In the genomic region with DNA sequence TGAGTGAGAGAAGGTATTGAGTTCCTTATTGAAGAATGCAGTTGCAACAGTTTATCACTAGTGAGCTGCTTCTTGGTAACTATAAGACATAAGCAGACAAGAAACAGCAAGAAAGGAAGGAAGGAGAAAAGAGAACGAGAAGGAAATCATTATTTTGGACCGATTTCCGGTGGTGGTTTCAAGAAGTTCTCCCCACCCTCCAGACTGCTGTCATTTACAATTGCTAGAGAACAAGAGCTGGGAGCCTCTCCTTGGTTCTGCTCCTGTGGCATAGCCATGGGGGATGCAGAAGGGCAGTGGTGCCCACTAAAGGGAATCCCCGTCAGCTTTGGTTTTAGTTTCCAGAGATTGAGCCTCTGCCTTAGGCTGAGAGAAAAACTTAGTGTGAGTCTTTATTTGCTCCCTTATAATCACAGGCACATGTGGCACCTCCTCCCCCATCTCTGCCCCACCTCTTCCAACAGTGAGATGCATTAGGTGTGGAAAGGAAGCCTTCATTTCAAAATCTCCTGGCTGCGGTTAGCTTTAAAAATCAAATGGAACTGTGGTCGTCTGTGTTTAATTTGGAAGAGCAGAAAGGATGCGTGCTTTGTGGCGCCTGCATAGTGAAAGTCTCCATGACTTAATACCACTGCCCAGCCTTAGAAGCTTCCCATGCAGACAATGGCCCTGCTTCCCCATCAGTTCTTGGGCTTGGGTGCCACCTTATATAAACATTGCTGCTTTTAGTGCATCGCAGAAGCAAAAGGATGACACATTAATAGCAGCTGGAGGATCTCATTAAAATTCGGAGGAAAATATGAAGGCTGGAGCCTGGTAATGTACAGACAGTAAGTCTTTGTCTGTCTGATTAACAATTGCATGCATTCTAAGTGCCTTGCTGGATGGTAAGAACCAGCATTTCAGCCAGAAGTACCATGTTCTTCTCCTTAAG, we compare ENCODE assay signal across 9 cellular contexts. TPM values are rescaled to one million over a fixed set of nuclear protein-coding genes. Genes with fewer than 3 reads are reported as not detected.
DNase-seq lines count a peak whose midpoint lies in the region; ATAC-seq and TF ChIP-seq lines count a peak whose summit lies in the region.
"Had no signal": no experiment of that assay in that cellular context is flagged by ENCODE, and none has a peak within 500 bp of the region (broad histone marks: within the 10 kb centered on the region; RNA-seq: fewer than 3 reads in every experiment).

No MANE protein-coding gene starts in this region.

- no peaks in the 10 kb centered on the region for H3K27me3 Mint-ChIP-seq in natural killer cell treated with Interleukin-12 subunit alpha and Interleukin-12 subunit beta and Interleukin-15 and Interleukin-18, amount 100 ng/mL, for 72 hours
- no peaks in the 10 kb centered on the region for H3K27me3 Mint-ChIP-seq in CD8-positive, alpha-beta memory T cell

- H3K27ac Mint-ChIP-seq in natural killer cell treated with Interleukin-12 subunit alpha and Interleukin-12 subunit beta and Interleukin-15 and Interleukin-18, amount 100 ng/mL, for 72 hours: peak overlapping the region in 1 of 2 donors; percentile 57
- H3K27ac Mint-ChIP-seq in CD8-positive, alpha-beta memory T cell: peak overlapping the region in 4 of 8 donors; percentile 3 to 56 (median 4)

- no peak for DNase-seq in GM12864 (ENCODE audit: low read depth)
- peak; percentile 55 to 63 for DNase-seq in SJSA1 (ENCODE audit: low read depth in 1 of 2, low spot score in 2 of 2)
- no peak for DNase-seq in natural killer cell treated with Interleukin-12 subunit alpha and Interleukin-12 subunit beta and Interleukin-15 and Interleukin-18, amount 100 ng/mL, for 72 hours (ENCODE audit: low spot score)
- DNase-seq in stimulated activated CD4-positive, alpha-beta T cell treated with anti-CD3 and anti-CD28 coated beads, Interleukin-4, amount 100 ng/mL, for 24 hours: no peak
- no peak for DNase-seq in CD8-positive, alpha-beta memory T cell
- DNase-seq in upper lobe of right lung: no peak
- DNase-seq: NCI-H524 treated with DMSO at 0.1 percent for 48 hours had no signal

- CTCF ChIA-PET in CD8-positive, alpha-beta memory T cell (lab: Charles Lee): interaction anchor here (1.6 kb wide), 1 partner anchor 26 kb away, joined by 5 read pairs; no protein-coding TSS in a partner anchor

- H3K27ac ChIP-seq in SJSA1: peak overlapping the region; percentile 56
- H3K27ac ChIP-seq in CD8-positive, alpha-beta memory T cell (ENCODE audit: low read depth, low read length): no peak overlapping the region
- H3K27ac ChIP-seq in upper lobe of right lung: no peak overlapping the region

- H3K4me1 Mint-ChIP-seq in natural killer cell treated with Interleukin-12 subunit alpha and Interleukin-12 subunit beta and Interleukin-15 and Interleukin-18, amount 100 ng/mL, for 72 hours (ENCODE audit: low read depth in 2 of 2): peaks cover 42 to 47% of the 10 kb centered on the region in 2 donors
- peaks cover 44 to 80% (median 64%) of the 10 kb centered on the region in 3 donors for H3K4me1 Mint-ChIP-seq in CD8-positive, alpha-beta memory T cell

- H3K4me3 Mint-ChIP-seq in natural killer cell treated with Interleukin-12 subunit alpha and Interleukin-12 subunit beta and Interleukin-15 and Interleukin-18, amount 100 ng/mL, for 72 hours: peak overlapping the region; percentile 8
- H3K4me3 Mint-ChIP-seq in CD8-positive, alpha-beta memory T cell: peak overlapping the region in 1 of 7 donors; percentile 57

- H3K36me3 Mint-ChIP-seq in natural killer cell treated with Interleukin-12 subunit alpha and Interleukin-12 subunit beta and Interleukin-15 and Interleukin-18, amount 100 ng/mL, for 72 hours: no peaks in the 10 kb centered on the region
- peaks cover 0 to 6% (median 3%) of the 10 kb centered on the region in 3 donors for H3K36me3 Mint-ChIP-seq in CD8-positive, alpha-beta memory T cell

- ATAC-seq in GM21737 (IDR thresholded peaks at IDR 0.05; ENCODE audit: unreplicated experiment) (peak; percentile 25), GM19328 (IDR thresholded peaks at IDR 0.05; ENCODE audit: unreplicated experiment) (no peak), upper lobe of right lung (no peak)
- ATAC-seq in natural killer cell treated with Interleukin-12 subunit alpha and Interleukin-12 subunit beta and Interleukin-15 and Interleukin-18, amount 100 ng/mL, for 72 hours: peak in 1 of 2 donors; percentile 48

- TF ChIP-seq CTCF in GM12864 (IDR thresholded peaks at IDR 0.05; ENCODE audit: low read depth, low read length, missing control alignments) (no peak), upper lobe of right lung (IDR thresholded peaks at IDR 0.05) (no peak)

- POLR2A ChIA-PET in CD8-positive, alpha-beta memory T cell (lab: Charles Lee): no interaction called here

- no peaks in the 10 kb centered on the region for H3K9me3 ChIP-seq in SJSA1 (replicated peaks)
- H3K9me3 ChIP-seq in CD8-positive, alpha-beta memory T cell (ENCODE audit: low read length): no peaks in the 10 kb centered on the region
- no peaks in the 10 kb centered on the region for H3K9me3 ChIP-seq in upper lobe of right lung

- intact Hi-C loops in upper lobe of right lung (cut with DNase I): no loop called here

- H3K9me3 Mint-ChIP-seq in natural killer cell treated with Interleukin-12 subunit alpha and Interleukin-12 subunit beta and Interleukin-15 and Interleukin-18, amount 100 ng/mL, for 72 hours: no peaks in the 10 kb centered on the region
- no peaks in the 10 kb centered on the region for H3K9me3 Mint-ChIP-seq in CD8-positive, alpha-beta memory T cell

- H3K27me3 ChIP-seq in SJSA1 (replicated peaks): no peaks in the 10 kb centered on the region
- no peaks in the 10 kb centered on the region for H3K27me3 ChIP-seq in CD8-positive, alpha-beta memory T cell (ENCODE audit: insufficient read depth, low read length, poor library complexity, severe bottlenecking)
- H3K27me3 ChIP-seq in upper lobe of right lung: no peaks in the 10 kb centered on the region

- peak overlapping the region; percentile 25 for H3K4me3 ChIP-seq in GM12864 (ENCODE audit: low read depth, low read length)
- no peak overlapping the region for H3K4me3 ChIP-seq in SJSA1
- no peak overlapping the region for H3K4me3 ChIP-seq in CD8-positive, alpha-beta memory T cell (ENCODE audit: low read length)
- no peak overlapping the region for H3K4me3 ChIP-seq in upper lobe of right lung

- H3K4me1 ChIP-seq in SJSA1 (replicated peaks) (peaks cover 45% of the 10 kb centered on the region), upper lobe of right lung (peaks cover 35% of the 10 kb centered on the region)
- H3K4me1 ChIP-seq in CD8-positive, alpha-beta memory T cell (ENCODE audit: insufficient read depth, low read length): peaks cover 15% of the 10 kb centered on the region

- peaks cover 4% of the 10 kb centered on the region; the same call in 1 of the 2 replicates for H3K36me3 ChIP-seq in SJSA1
- H3K36me3 ChIP-seq in CD8-positive, alpha-beta memory T cell (ENCODE audit: insufficient read depth, low read length): no peaks in the 10 kb centered on the region
- no peaks in the 10 kb centered on the region for H3K36me3 ChIP-seq in upper lobe of right lung

RNA-seq across cellular contexts. Expression of gene LRCH1, which starts 25.0 kb away (rescaled TPM):
- 4.3 and 6.3 TPM in 2 replicates for total RNA-seq in SJSA1 (2014; rRNA removed; shearing (Covaris generic))
- total RNA-seq in natural killer cell treated with Interleukin-12 subunit alpha and Interleukin-12 subunit beta and Interleukin-15 and Interleukin-18, amount 100 ng/mL, for 72 hours: 10 to 100 TPM; 24.9 to 26.0 TPM
- 10 to 100 TPM; 16.7 to 17.8 TPM for total RNA-seq in CD8-positive, alpha-beta memory T cell
- polyA plus RNA-seq in CD8-positive, alpha-beta memory T cell: 4.9 TPM
- 32.0 TPM for total RNA-seq in upper lobe of right lung

Comparison
In these comparisons a context has a peak if more than half of its experiments do, and no peak if none do; other contexts are left out.
1. DNase-seq: peak in SJSA1 (2 of 2); none in GM12864 (single experiment), natural killer cell treated with Interleukin-12 subunit alpha and Interleukin-12 subunit beta and Interleukin-15 and Interleukin-18, amount 100 ng/mL, for 72 hours (single experiment), stimulated activated CD4-positive, alpha-beta T cell treated with anti-CD3 and anti-CD28 coated beads, Interleukin-4, amount 100 ng/mL, for 24 hours (single experiment), CD8-positive, alpha-beta memory T cell (0 of 5) and upper lobe of right lung (single experiment).